ENCODE assay signal across 2 cellular contexts in the genomic region with DNA sequence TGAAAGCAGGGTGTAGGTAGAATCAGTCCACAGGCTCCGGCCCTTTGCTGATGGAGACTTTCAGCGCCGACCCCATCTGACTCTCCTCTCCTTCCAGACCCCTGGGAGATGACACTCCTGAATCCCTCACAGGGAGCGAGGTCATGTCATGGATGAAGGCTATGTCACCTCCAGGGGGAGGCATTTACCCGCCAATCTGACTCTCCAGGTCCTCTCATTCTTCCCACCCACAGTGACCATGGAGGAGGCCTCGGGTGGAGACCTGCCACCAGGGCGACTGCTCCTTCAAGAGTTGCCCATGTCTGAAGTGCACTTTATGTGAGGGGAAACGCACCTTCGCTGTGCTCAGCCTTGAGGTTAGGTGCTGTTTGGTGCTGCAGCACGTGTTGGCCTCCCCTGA.
TF ChIP-seq lines count a peak whose summit lies in the region.

No MANE protein-coding gene starts in this region.

TF ChIP-seq in SK-N-SH, 30 proteins besides CTCF, POLR2A, EP300 and RAD21 (continued from another document):
- TF ChIP-seq, protein P1, sequence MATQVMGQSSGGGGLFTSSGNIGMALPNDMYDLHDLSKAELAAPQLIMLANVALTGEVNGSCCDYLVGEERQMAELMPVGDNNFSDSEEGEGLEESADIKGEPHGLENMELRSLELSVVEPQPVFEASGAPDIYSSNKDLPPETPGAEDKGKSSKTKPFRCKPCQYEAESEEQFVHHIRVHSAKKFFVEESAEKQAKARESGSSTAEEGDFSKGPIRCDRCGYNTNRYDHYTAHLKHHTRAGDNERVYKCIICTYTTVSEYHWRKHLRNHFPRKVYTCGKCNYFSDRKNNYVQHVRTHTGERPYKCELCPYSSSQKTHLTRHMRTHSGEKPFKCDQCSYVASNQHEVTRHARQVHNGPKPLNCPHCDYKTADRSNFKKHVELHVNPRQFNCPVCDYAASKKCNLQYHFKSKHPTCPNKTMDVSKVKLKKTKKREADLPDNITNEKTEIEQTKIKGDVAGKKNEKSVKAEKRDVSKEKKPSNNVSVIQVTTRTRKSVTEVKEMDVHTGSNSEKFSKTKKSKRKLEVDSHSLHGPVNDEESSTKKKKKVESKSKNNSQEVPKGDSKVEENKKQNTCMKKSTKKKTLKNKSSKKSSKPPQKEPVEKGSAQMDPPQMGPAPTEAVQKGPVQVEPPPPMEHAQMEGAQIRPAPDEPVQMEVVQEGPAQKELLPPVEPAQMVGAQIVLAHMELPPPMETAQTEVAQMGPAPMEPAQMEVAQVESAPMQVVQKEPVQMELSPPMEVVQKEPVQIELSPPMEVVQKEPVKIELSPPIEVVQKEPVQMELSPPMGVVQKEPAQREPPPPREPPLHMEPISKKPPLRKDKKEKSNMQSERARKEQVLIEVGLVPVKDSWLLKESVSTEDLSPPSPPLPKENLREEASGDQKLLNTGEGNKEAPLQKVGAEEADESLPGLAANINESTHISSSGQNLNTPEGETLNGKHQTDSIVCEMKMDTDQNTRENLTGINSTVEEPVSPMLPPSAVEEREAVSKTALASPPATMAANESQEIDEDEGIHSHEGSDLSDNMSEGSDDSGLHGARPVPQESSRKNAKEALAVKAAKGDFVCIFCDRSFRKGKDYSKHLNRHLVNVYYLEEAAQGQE (IDR thresholded peaks at IDR 0.05; ENCODE audit: low read depth, low read length) = no peak
- TF ChIP-seq FOXJ3 (CRISPR knock-in tag; IDR thresholded peaks at IDR 0.05) (no peak), POLR2AphosphoS5 (IDR thresholded peaks at IDR 0.05; ENCODE audit: low read depth, low read length) (no peak), FOSL2 (IDR thresholded peaks at IDR 0.05; ENCODE audit: borderline replicate concordance, low read depth) (no peak), TCF12 (IDR thresholded peaks at IDR 0.05) (no peak), CHD2 (IDR thresholded peaks at IDR 0.05; ENCODE audit: low read length, partially characterized antibody) (no peak)
- TF ChIP-seq, protein P2, sequence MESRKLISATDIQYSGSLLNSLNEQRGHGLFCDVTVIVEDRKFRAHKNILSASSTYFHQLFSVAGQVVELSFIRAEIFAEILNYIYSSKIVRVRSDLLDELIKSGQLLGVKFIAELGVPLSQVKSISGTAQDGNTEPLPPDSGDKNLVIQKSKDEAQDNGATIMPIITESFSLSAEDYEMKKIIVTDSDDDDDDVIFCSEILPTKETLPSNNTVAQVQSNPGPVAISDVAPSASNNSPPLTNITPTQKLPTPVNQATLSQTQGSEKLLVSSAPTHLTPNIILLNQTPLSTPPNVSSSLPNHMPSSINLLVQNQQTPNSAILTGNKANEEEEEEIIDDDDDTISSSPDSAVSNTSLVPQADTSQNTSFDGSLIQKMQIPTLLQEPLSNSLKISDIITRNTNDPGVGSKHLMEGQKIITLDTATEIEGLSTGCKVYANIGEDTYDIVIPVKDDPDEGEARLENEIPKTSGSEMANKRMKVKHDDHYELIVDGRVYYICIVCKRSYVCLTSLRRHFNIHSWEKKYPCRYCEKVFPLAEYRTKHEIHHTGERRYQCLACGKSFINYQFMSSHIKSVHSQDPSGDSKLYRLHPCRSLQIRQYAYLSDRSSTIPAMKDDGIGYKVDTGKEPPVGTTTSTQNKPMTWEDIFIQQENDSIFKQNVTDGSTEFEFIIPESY (IDR thresholded peaks at IDR 0.05; ENCODE audit: borderline replicate concordance, low read depth) = no peak
- TF ChIP-seq, protein P3, sequence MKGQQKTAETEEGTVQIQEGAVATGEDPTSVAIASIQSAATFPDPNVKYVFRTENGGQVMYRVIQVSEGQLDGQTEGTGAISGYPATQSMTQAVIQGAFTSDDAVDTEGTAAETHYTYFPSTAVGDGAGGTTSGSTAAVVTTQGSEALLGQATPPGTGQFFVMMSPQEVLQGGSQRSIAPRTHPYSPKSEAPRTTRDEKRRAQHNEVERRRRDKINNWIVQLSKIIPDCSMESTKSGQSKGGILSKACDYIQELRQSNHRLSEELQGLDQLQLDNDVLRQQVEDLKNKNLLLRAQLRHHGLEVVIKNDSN (IDR thresholded peaks at IDR 0.05; ENCODE audit: borderline replicate concordance, low read depth) = no peak

TF ChIP-seq in SK-N-SH treated with all-trans-retinoic acid at 6 μM for 48 hours, 23 proteins besides CTCF, POLR2A, EP300 and RAD21 (continued from another document):
- TF ChIP-seq ISL1 (CRISPR knock-in tag; IDR thresholded peaks at IDR 0.05) (no peak), ESRRG (CRISPR knock-in tag; IDR thresholded peaks at IDR 0.05) (no peak), ZFP30 (CRISPR knock-in tag; IDR thresholded peaks at IDR 0.05) (no peak), ZFP3 (CRISPR knock-in tag; IDR thresholded peaks at IDR 0.05) (no peak), OSR1 (CRISPR knock-in tag; IDR thresholded peaks at IDR 0.05) (no peak), BACH2 (CRISPR knock-in tag; IDR thresholded peaks at IDR 0.05; ENCODE audit: borderline replicate concordance) (no peak), TCF4 (CRISPR knock-in tag; IDR thresholded peaks at IDR 0.05; ENCODE audit: borderline replicate concordance) (no peak), SNAI2 (CRISPR knock-in tag; IDR thresholded peaks at IDR 0.05) (no peak), ZC3H10 (CRISPR knock-in tag; IDR thresholded peaks at IDR 0.05) (no peak), TOX (CRISPR knock-in tag; IDR thresholded peaks at IDR 0.05; ENCODE audit: borderline replicate concordance) (no peak)
- TF ChIP-seq, protein P4, sequence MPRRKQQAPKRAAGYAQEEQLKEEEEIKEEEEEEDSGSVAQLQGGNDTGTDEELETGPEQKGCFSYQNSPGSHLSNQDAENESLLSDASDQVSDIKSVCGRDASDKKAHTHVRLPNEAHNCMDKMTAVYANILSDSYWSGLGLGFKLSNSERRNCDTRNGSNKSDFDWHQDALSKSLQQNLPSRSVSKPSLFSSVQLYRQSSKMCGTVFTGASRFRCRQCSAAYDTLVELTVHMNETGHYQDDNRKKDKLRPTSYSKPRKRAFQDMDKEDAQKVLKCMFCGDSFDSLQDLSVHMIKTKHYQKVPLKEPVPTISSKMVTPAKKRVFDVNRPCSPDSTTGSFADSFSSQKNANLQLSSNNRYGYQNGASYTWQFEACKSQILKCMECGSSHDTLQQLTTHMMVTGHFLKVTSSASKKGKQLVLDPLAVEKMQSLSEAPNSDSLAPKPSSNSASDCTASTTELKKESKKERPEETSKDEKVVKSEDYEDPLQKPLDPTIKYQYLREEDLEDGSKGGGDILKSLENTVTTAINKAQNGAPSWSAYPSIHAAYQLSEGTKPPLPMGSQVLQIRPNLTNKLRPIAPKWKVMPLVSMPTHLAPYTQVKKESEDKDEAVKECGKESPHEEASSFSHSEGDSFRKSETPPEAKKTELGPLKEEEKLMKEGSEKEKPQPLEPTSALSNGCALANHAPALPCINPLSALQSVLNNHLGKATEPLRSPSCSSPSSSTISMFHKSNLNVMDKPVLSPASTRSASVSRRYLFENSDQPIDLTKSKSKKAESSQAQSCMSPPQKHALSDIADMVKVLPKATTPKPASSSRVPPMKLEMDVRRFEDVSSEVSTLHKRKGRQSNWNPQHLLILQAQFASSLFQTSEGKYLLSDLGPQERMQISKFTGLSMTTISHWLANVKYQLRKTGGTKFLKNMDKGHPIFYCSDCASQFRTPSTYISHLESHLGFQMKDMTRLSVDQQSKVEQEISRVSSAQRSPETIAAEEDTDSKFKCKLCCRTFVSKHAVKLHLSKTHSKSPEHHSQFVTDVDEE (CRISPR knock-in tag; IDR thresholded peaks at IDR 0.05) = no peak
- TF ChIP-seq, protein P5, sequence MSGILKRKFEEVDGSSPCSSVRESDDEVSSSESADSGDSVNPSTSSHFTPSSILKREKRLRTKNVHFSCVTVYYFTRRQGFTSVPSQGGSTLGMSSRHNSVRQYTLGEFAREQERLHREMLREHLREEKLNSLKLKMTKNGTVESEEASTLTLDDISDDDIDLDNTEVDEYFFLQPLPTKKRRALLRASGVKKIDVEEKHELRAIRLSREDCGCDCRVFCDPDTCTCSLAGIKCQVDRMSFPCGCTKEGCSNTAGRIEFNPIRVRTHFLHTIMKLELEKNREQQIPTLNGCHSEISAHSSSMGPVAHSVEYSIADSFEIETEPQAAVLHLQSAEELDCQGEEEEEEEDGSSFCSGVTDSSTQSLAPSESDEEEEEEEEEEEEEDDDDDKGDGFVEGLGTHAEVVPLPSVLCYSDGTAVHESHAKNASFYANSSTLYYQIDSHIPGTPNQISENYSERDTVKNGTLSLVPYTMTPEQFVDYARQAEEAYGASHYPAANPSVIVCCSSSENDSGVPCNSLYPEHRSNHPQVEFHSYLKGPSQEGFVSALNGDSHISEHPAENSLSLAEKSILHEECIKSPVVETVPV (CRISPR knock-in tag; IDR thresholded peaks at IDR 0.05) = no peak
- TF ChIP-seq, protein P6, sequence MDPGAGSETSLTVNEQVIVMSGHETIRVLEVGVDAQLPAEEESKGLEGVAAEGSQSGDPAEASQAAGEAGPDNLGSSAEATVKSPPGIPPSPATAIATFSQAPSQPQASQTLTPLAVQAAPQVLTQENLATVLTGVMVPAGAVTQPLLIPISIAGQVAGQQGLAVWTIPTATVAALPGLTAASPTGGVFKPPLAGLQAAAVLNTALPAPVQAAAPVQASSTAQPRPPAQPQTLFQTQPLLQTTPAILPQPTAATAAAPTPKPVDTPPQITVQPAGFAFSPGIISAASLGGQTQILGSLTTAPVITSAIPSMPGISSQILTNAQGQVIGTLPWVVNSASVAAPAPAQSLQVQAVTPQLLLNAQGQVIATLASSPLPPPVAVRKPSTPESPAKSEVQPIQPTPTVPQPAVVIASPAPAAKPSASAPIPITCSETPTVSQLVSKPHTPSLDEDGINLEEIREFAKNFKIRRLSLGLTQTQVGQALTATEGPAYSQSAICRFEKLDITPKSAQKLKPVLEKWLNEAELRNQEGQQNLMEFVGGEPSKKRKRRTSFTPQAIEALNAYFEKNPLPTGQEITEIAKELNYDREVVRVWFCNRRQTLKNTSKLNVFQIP (CRISPR knock-in tag; IDR thresholded peaks at IDR 0.05; ENCODE audit: borderline replicate concordance, low read depth) = no peak
